Comparison of ENCODE assay signal across 8 cellular contexts in genomic region chr15:65791335-65792129, GRCh38. TPM values are rescaled to one million over a fixed set of nuclear protein-coding genes. Genes with fewer than 3 reads are reported as not detected.
DNase-seq lines count a peak whose midpoint lies in the region; ATAC-seq and TF ChIP-seq lines count a peak whose summit lies in the region.

No MANE protein-coding gene starts in this region.

- no peak for TF ChIP-seq POLR2A in stomach (IDR thresholded peaks at IDR 0.05)

- H3K27ac ChIP-seq in esophagus (ENCODE audit: low read depth in 2 of 2, low read length in 1 of 2): peak overlapping the region; percentile 98 to 99
- peak overlapping the region; percentile 85 for H3K27ac ChIP-seq in muscle layer of duodenum (ENCODE audit: low read length)
- H3K27ac ChIP-seq in stomach: peak overlapping the region; percentile 95 to 100 (median 99)

- ATAC-seq in GM21737 (IDR thresholded peaks at IDR 0.05; ENCODE audit: unreplicated experiment) (peak; percentile 1), GM21390 (IDR thresholded peaks at IDR 0.05; ENCODE audit: unreplicated experiment) (no peak)

- 0% methylated on average over 62 to 69 of the region's 69 CpGs for WGBS in esophagus, 2 donors
- WGBS in stomach, 5 donors: 0 to 1% (median 0%) methylated on average over 32 to 69 of the region's 69 CpGs

- no peaks in the 10 kb centered on the region for H3K4me1 ChIP-seq in esophagus (ENCODE audit: control insufficient read depth in 2 of 2, insufficient read depth in 2 of 2, low read length in 1 of 2)
- H3K4me1 ChIP-seq in muscle layer of duodenum (ENCODE audit: control insufficient read depth in 1 of 2, insufficient read depth in 2 of 2, low read length in 2 of 2): peaks cover 12 to 15% of the 10 kb centered on the region in 2 donors
- peaks cover 13 to 51% (median 34%) of the 10 kb centered on the region in 4 donors for H3K4me1 ChIP-seq in stomach

- TF ChIP-seq EP300 in stomach (IDR thresholded peaks at IDR 0.05): peak; percentile 34

- H3K9me3 ChIP-seq in esophagus (ENCODE audit: control insufficient read depth in 2 of 2, insufficient read depth in 1 of 2, low read depth in 1 of 2, low read length in 1 of 2): no peaks in the 10 kb centered on the region
- H3K9me3 ChIP-seq in muscle layer of duodenum (ENCODE audit: control insufficient read depth in 1 of 2, low read length in 2 of 2): no peaks in the 10 kb centered on the region
- H3K9me3 ChIP-seq in stomach: no peaks in the 10 kb centered on the region

- TF ChIP-seq CTCF in stomach (IDR thresholded peaks at IDR 0.05): no peak

- peak overlapping the region; percentile 77 to 95 for H3K4me3 ChIP-seq in esophagus (ENCODE audit: low read depth in 1 of 2, low read length in 2 of 2)
- H3K4me3 ChIP-seq in muscle layer of duodenum (ENCODE audit: low read depth in 1 of 2, low read length in 2 of 2): peak overlapping the region; percentile 77 to 98
- peak overlapping the region; percentile 71 to 99 (median 88) for H3K4me3 ChIP-seq in stomach

- intact Hi-C loops in stomach (cut with DNase I; ENCODE audit: low total_unique reads): no loop called here

- DNase-seq in C1 segment of cervical spinal cord (lab: John Stamatoyannopoulos, UW) (peak in 13 of 14 donors; percentile 50 to 86 (median 75)), NCI-H524 (lab: John Stamatoyannopoulos, UW) (peak; percentile 75 to 84), stomach (peak; percentile 58)
- DNase-seq in activated T-cell treated with anti-CD3 and anti-CD28 coated beads, Interleukin-2, amount 50 U/mL, for 1 hour: peak; percentile 59

- H3K36me3 ChIP-seq in esophagus (ENCODE audit: control insufficient read depth in 2 of 2, insufficient read depth in 2 of 2, low read length in 1 of 2): no peaks in the 10 kb centered on the region
- H3K36me3 ChIP-seq in muscle layer of duodenum (ENCODE audit: control insufficient read depth in 1 of 2, insufficient read depth in 2 of 2, low read length in 2 of 2): no peaks in the 10 kb centered on the region
- H3K36me3 ChIP-seq in stomach: no peaks in the 10 kb centered on the region

- H3K27me3 ChIP-seq in esophagus (ENCODE audit: control insufficient read depth in 1 of 2, insufficient read depth in 2 of 2, low read length in 2 of 2): no peaks in the 10 kb centered on the region
- H3K27me3 ChIP-seq in muscle layer of duodenum (ENCODE audit: low read depth, low read length): no peaks in the 10 kb centered on the region
- no peaks in the 10 kb centered on the region for H3K27me3 ChIP-seq in stomach

RNA-seq across cellular contexts. Expression of gene DENND4A, which starts 0.6 kb away (rescaled TPM):
- polyA plus RNA-seq in esophagus (1 to 10 TPM; 2.6 to 3.2 TPM), stomach (1 to 10 TPM; 5.0 to 7.9 (median 7.4) TPM)
- 10 to 100 TPM; 21.1 to 60.6 (median 32.0) TPM for total RNA-seq in stomach
